ENCODE assay signal across 1 cellular context in genomic region chr1:230104395-230105244, GRCh38.
A peak's percentile ranks its signal among the peaks of the same experiment; 100 is the strongest.
TF ChIP-seq lines count a peak whose summit lies in the region.

No MANE protein-coding gene starts in this region.

TF ChIP-seq in HEK293, 187 proteins besides CTCF, POLR2A, EP300 and RAD21 (continued from another document and continues in another):
- TF ChIP-seq TSHZ1 (tag by site-specific recombination; IDR thresholded peaks at IDR 0.05; ENCODE audit: borderline replicate concordance) = peak; percentile 46; the same call in 1 of the 2 replicates
- no peak for TF ChIP-seq ZNF132 (tag by site-specific recombination; IDR thresholded peaks at IDR 0.05; ENCODE audit: borderline replicate concordance)
- TF ChIP-seq ZNF24 (tag by site-specific recombination; IDR thresholded peaks at IDR 0.05) = no peak; the same call in none of the 2 replicates
- TF ChIP-seq ZNF629 (tag by site-specific recombination; IDR thresholded peaks at IDR 0.05) = peak; percentile 94
- TF ChIP-seq ZSCAN23 (tag by site-specific recombination; IDR thresholded peaks at IDR 0.05) = peak; percentile 70
- no peak for TF ChIP-seq OVOL3 (tag by site-specific recombination; IDR thresholded peaks at IDR 0.05)
- TF ChIP-seq, protein P1, sequence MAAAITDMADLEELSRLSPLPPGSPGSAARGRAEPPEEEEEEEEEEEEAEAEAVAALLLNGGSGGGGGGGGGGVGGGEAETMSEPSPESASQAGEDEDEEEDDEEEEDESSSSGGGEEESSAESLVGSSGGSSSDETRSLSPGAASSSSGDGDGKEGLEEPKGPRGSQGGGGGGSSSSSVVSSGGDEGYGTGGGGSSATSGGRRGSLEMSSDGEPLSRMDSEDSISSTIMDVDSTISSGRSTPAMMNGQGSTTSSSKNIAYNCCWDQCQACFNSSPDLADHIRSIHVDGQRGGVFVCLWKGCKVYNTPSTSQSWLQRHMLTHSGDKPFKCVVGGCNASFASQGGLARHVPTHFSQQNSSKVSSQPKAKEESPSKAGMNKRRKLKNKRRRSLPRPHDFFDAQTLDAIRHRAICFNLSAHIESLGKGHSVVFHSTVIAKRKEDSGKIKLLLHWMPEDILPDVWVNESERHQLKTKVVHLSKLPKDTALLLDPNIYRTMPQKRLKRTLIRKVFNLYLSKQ (tag by site-specific recombination; IDR thresholded peaks at IDR 0.05; ENCODE audit: borderline replicate concordance) = no peak
- no peak for TF ChIP-seq ZNF560 (tag by site-specific recombination; IDR thresholded peaks at IDR 0.05; ENCODE audit: borderline replicate concordance)
- TF ChIP-seq GLIS1 (tag by site-specific recombination; IDR thresholded peaks at IDR 0.05) = peak; percentile 100
- TF ChIP-seq ZFP41 (tag by site-specific recombination; IDR thresholded peaks at IDR 0.05; ENCODE audit: borderline replicate concordance) = no peak
- peak; percentile 79 for TF ChIP-seq SCRT1 (tag by site-specific recombination; IDR thresholded peaks at IDR 0.05; ENCODE audit: borderline replicate concordance)
- no peak for TF ChIP-seq BCL11B (tag by site-specific recombination; IDR thresholded peaks at IDR 0.05; ENCODE audit: low read depth)
- peak; percentile 65; the same call in 1 of the 2 replicates for TF ChIP-seq ZNF2 (tag by site-specific recombination; IDR thresholded peaks at IDR 0.05)
- TF ChIP-seq KLF9 (tag by site-specific recombination; IDR thresholded peaks at IDR 0.05; ENCODE audit: low read depth) = no peak
- TF ChIP-seq, protein P2, sequence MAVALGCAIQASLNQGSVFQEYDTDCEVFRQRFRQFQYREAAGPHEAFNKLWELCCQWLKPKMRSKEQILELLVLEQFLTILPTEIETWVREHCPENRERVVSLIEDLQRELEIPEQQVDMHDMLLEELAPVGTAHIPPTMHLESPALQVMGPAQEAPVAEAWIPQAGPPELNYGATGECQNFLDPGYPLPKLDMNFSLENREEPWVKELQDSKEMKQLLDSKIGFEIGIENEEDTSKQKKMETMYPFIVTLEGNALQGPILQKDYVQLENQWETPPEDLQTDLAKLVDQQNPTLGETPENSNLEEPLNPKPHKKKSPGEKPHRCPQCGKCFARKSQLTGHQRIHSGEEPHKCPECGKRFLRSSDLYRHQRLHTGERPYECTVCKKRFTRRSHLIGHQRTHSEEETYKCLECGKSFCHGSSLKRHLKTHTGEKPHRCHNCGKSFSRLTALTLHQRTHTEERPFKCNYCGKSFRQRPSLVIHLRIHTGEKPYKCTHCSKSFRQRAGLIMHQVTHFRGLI (tag by site-specific recombination; IDR thresholded peaks at IDR 0.05) = no peak
- no peak for TF ChIP-seq KLF1 (tag by site-specific recombination; IDR thresholded peaks at IDR 0.05)
- TF ChIP-seq ZNF510 (tag by site-specific recombination; IDR thresholded peaks at IDR 0.05; ENCODE audit: insufficient replicate concordance) = no peak
- no peak for TF ChIP-seq ZNF747 (tag by site-specific recombination; IDR thresholded peaks at IDR 0.05)
- TF ChIP-seq MZF1 (tag by site-specific recombination; IDR thresholded peaks at IDR 0.05; ENCODE audit: borderline replicate concordance) = no peak
- no peak for TF ChIP-seq FEZF1 (tag by site-specific recombination; IDR thresholded peaks at IDR 0.05)
- no peak for TF ChIP-seq HIC1 (tag by site-specific recombination; IDR thresholded peaks at IDR 0.05)
- TF ChIP-seq ZNF544 (tag by site-specific recombination; IDR thresholded peaks at IDR 0.05) = no peak
- TF ChIP-seq, protein P3, sequence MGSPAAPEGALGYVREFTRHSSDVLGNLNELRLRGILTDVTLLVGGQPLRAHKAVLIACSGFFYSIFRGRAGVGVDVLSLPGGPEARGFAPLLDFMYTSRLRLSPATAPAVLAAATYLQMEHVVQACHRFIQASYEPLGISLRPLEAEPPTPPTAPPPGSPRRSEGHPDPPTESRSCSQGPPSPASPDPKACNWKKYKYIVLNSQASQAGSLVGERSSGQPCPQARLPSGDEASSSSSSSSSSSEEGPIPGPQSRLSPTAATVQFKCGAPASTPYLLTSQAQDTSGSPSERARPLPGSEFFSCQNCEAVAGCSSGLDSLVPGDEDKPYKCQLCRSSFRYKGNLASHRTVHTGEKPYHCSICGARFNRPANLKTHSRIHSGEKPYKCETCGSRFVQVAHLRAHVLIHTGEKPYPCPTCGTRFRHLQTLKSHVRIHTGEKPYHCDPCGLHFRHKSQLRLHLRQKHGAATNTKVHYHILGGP (tag by site-specific recombination; IDR thresholded peaks at IDR 0.05) = peak; percentile 42; the same call in 1 of the 2 replicates
- TF ChIP-seq, protein P4, sequence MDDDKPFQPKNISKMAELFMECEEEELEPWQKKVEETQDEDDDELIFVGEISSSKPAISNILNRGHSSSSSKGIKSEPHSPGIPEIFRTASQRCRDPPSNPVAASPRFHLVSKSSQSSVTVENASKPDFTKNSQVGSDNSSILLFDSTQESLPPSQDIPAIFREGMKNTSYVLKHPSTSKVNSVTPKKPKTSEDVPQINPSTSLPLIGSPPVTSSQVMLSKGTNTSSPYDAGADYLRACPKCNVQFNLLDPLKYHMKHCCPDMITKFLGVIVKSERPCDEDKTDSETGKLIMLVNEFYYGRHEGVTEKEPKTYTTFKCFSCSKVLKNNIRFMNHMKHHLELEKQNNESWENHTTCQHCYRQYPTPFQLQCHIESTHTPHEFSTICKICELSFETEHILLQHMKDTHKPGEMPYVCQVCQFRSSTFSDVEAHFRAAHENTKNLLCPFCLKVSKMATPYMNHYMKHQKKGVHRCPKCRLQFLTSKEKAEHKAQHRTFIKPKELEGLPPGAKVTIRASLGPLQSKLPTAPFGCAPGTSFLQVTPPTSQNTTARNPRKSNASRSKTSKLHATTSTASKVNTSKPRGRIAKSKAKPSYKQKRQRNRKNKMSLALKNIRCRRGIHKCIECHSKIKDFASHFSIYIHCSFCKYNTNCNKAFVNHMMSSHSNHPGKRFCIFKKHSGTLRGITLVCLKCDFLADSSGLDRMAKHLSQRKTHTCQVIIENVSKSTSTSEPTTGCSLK (tag by site-specific recombination; IDR thresholded peaks at IDR 0.05) = no peak
- peak; percentile 29; the same call in 1 of the 2 replicates for TF ChIP-seq SP2 (tag by site-specific recombination; IDR thresholded peaks at IDR 0.05)
- TF ChIP-seq ZBTB10 (tag by site-specific recombination; IDR thresholded peaks at IDR 0.05) = 0 out of 2 replicates have a peak, but pooled peaks have one; percentile 49
- TF ChIP-seq ZNF792 (tag by site-specific recombination; IDR thresholded peaks at IDR 0.05) = peak; percentile 92; the same call in 1 of the 2 replicates
- no peak for TF ChIP-seq ZNF19 (tag by site-specific recombination; IDR thresholded peaks at IDR 0.05; ENCODE audit: low read depth)
- TF ChIP-seq, protein P5, sequence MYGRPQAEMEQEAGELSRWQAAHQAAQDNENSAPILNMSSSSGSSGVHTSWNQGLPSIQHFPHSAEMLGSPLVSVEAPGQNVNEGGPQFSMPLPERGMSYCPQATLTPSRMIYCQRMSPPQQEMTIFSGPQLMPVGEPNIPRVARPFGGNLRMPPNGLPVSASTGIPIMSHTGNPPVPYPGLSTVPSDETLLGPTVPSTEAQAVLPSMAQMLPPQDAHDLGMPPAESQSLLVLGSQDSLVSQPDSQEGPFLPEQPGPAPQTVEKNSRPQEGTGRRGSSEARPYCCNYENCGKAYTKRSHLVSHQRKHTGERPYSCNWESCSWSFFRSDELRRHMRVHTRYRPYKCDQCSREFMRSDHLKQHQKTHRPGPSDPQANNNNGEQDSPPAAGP (tag by site-specific recombination; IDR thresholded peaks at IDR 0.05) = peak; percentile 99
- TF ChIP-seq ZNF561 (tag by site-specific recombination; IDR thresholded peaks at IDR 0.05; ENCODE audit: borderline replicate concordance) = no peak; the same call in 1 of the 2 replicates
- no peak for TF ChIP-seq ZNF311 (tag by site-specific recombination; IDR thresholded peaks at IDR 0.05; ENCODE audit: borderline replicate concordance)
- no peak for TF ChIP-seq ZNF596 (tag by site-specific recombination; IDR thresholded peaks at IDR 0.05)
- peak; percentile 82 for TF ChIP-seq ZNF324 (tag by site-specific recombination; IDR thresholded peaks at IDR 0.05)
- peak; percentile 42; the same call in 1 of the 2 replicates for TF ChIP-seq ZNF501 (tag by site-specific recombination; IDR thresholded peaks at IDR 0.05)
- TF ChIP-seq ZNF837 (tag by site-specific recombination; IDR thresholded peaks at IDR 0.05) = no peak
- TF ChIP-seq, protein P6, sequence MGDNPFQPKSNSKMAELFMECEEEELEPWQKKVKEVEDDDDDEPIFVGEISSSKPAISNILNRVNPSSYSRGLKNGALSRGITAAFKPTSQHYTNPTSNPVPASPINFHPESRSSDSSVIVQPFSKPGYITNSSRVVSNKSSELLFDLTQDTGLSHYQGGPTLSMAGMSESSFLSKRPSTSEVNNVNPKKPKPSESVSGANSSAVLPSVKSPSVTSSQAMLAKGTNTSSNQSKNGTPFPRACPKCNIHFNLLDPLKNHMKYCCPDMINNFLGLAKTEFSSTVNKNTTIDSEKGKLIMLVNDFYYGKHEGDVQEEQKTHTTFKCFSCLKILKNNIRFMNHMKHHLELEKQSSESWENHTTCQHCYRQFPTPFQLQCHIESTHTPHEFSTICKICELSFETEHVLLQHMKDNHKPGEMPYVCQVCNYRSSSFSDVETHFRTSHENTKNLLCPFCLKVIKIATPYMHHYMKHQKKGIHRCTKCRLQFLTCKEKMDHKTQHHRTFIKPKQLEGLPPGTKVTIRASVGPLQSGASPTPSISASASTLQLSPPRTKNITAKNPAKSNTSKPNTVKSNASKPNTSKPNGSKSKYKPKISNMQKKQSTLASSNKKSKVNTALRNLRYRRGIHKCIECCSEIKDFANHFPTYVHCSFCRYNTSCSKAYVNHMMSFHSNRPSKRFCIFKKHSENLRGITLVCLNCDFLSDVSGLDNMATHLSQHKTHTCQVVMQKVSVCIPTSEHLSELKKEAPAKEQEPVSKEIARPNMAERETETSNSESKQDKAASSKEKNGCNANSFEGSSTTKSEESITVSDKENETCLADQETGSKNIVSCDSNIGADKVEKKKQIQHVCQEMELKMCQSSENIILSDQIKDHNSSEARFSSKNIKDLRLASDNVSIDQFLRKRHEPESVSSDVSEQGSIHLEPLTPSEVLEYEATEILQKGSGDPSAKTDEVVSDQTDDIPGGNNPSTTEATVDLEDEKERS (tag by site-specific recombination; IDR thresholded peaks at IDR 0.05) = no peak
- peak; percentile 15; the same call in 1 of the 2 replicates for TF ChIP-seq ZNF391 (tag by site-specific recombination; IDR thresholded peaks at IDR 0.05; ENCODE audit: borderline replicate concordance, low read depth)
- no peak for TF ChIP-seq ZNF658 (tag by site-specific recombination; IDR thresholded peaks at IDR 0.05)
- TF ChIP-seq ZNF404 (tag by site-specific recombination; IDR thresholded peaks at IDR 0.05) = no peak
- no peak; the same call in 1 of the 2 replicates for TF ChIP-seq ZNF624 (tag by site-specific recombination; IDR thresholded peaks at IDR 0.05)
- no peak for TF ChIP-seq ZNF48 (tag by site-specific recombination; IDR thresholded peaks at IDR 0.05)
- no peak for TF ChIP-seq ZNF549 (tag by site-specific recombination; IDR thresholded peaks at IDR 0.05)
- 0 out of 2 replicates have a peak, but pooled peaks have one; percentile 24 for TF ChIP-seq WT1 (tag by site-specific recombination; IDR thresholded peaks at IDR 0.05)
- peak; percentile 65 for TF ChIP-seq ZBTB8A (tag by site-specific recombination; IDR thresholded peaks at IDR 0.05)
